8 cellular contexts compared by ENCODE assay signal in genomic region chr2:98478861-98479770, GRCh38. TPM values are rescaled to one million over a fixed set of nuclear protein-coding genes. Genes with fewer than 3 reads are reported as not detected.
A peak's percentile ranks its signal among the peaks of the same experiment; 100 is the strongest.
DNase-seq lines count a peak whose midpoint lies in the region; ATAC-seq, FAIRE-seq and TF ChIP-seq lines count a peak whose summit lies in the region.
"Had no signal": no experiment of that assay in that cellular context is flagged by ENCODE, and none has a peak within 500 bp of the region (broad histone marks: within the 10 kb centered on the region; RNA-seq: fewer than 3 reads in every experiment).

No MANE protein-coding gene starts in this region.

- intact Hi-C loops in Caco-2 (cut with micrococcal nuclease; ENCODE audit: unreplicated experiment), result no loop called here

- H3K4me3 Mint-ChIP-seq in activated naive CD8-positive, alpha-beta T cell treated with anti-CD3 and anti-CD28 coated beads, Interleukin-2, amount 10 ng/mL, durations not matched to agents 7 days and 5 days, result peak overlapping the region; percentile 74
- peak overlapping the region; percentile 56 for H3K4me3 Mint-ChIP-seq in natural killer cell treated with Interleukin-12 subunit alpha and Interleukin-12 subunit beta and Interleukin-15 and Interleukin-18, amount 100 ng/mL, for 72 hours
- H3K4me3 Mint-ChIP-seq in Caco-2 (ENCODE audit: unreplicated experiment), result no peak overlapping the region
- no peak overlapping the region for H3K4me3 Mint-ChIP-seq in WTC11

- no peaks in the 10 kb centered on the region for H3K27me3 ChIP-seq in Caco-2 (replicated peaks; ENCODE audit: control insufficient read depth, insufficient read depth, low read length)

- H3K9me3 Mint-ChIP-seq in activated naive CD8-positive, alpha-beta T cell treated with anti-CD3 and anti-CD28 coated beads, Interleukin-2, amount 10 ng/mL, durations not matched to agents 7 days and 5 days, result no peaks in the 10 kb centered on the region
- H3K9me3 Mint-ChIP-seq in natural killer cell treated with Interleukin-12 subunit alpha and Interleukin-12 subunit beta and Interleukin-15 and Interleukin-18, amount 100 ng/mL, for 72 hours, result no peaks in the 10 kb centered on the region
- H3K9me3 Mint-ChIP-seq in Caco-2 (ENCODE audit: unreplicated experiment) (peaks cover 5% of the 10 kb centered on the region), WTC11 (no peaks in the 10 kb centered on the region)

- no peaks in the 10 kb centered on the region for H3K36me3 ChIP-seq in Caco-2 (ENCODE audit: control insufficient read depth, insufficient read depth, low read length)

- TF ChIP-seq POLR2A in GM12892 (IDR thresholded peaks at IDR 0.05; ENCODE audit: low read depth, low read length), result no peak; the same call in 1 of the 2 replicates

- H3K27me3 Mint-ChIP-seq in activated naive CD8-positive, alpha-beta T cell treated with anti-CD3 and anti-CD28 coated beads, Interleukin-2, amount 10 ng/mL, durations not matched to agents 7 days and 5 days, result no peaks in the 10 kb centered on the region
- H3K27me3 Mint-ChIP-seq in natural killer cell treated with Interleukin-12 subunit alpha and Interleukin-12 subunit beta and Interleukin-15 and Interleukin-18, amount 100 ng/mL, for 72 hours, result no peaks in the 10 kb centered on the region
- H3K27me3 Mint-ChIP-seq in Caco-2 (ENCODE audit: insufficient read depth, unreplicated experiment), result no peaks in the 10 kb centered on the region
- no peaks in the 10 kb centered on the region for H3K27me3 Mint-ChIP-seq in WTC11 (ENCODE audit: low read depth)

- H3K27ac Mint-ChIP-seq in activated naive CD8-positive, alpha-beta T cell treated with anti-CD3 and anti-CD28 coated beads, Interleukin-2, amount 10 ng/mL, durations not matched to agents 7 days and 5 days, result peak overlapping the region; percentile 95
- H3K27ac Mint-ChIP-seq in natural killer cell treated with Interleukin-12 subunit alpha and Interleukin-12 subunit beta and Interleukin-15 and Interleukin-18, amount 100 ng/mL, for 72 hours, result peak overlapping the region; percentile 94 to 95
- H3K27ac Mint-ChIP-seq in Caco-2 (ENCODE audit: unreplicated experiment), result no peak overlapping the region
- no peak overlapping the region for H3K27ac Mint-ChIP-seq in WTC11

- no peaks in the 10 kb centered on the region for H3K9me3 ChIP-seq in Caco-2

- peaks cover 15% of the 10 kb centered on the region for H3K36me3 Mint-ChIP-seq in activated naive CD8-positive, alpha-beta T cell treated with anti-CD3 and anti-CD28 coated beads, Interleukin-2, amount 10 ng/mL, durations not matched to agents 7 days and 5 days
- no peaks in the 10 kb centered on the region for H3K36me3 Mint-ChIP-seq in natural killer cell treated with Interleukin-12 subunit alpha and Interleukin-12 subunit beta and Interleukin-15 and Interleukin-18, amount 100 ng/mL, for 72 hours
- H3K36me3 Mint-ChIP-seq in Caco-2 (ENCODE audit: insufficient read depth, unreplicated experiment), result peaks cover 5% of the 10 kb centered on the region
- H3K36me3 Mint-ChIP-seq in WTC11, result no peaks in the 10 kb centered on the region

- DNase-seq in GM12892 (ENCODE audit: insufficient read length) (no peak), NOMO-1 treated with DMSO at 0.1 percent for 48 hours (lab: John Stamatoyannopoulos, UW; ENCODE audit: unreplicated experiment) (peak; percentile 20), Caco-2 (no peak), NCI-H2196 (lab: John Stamatoyannopoulos, UW; ENCODE audit: unreplicated experiment) (no peak), WTC11 (ENCODE audit: low spot score) (no peak)
- DNase-seq in activated naive CD8-positive, alpha-beta T cell treated with anti-CD3 and anti-CD28 coated beads, Interleukin-2, amount 10 ng/mL, durations not matched to agents 7 days and 5 days, result peak; percentile 31
- no peak for DNase-seq in natural killer cell treated with Interleukin-12 subunit alpha and Interleukin-12 subunit beta and Interleukin-15 and Interleukin-18, amount 100 ng/mL, for 72 hours (ENCODE audit: low spot score)
- DNase-seq: OCI-M1 had no signal

- ATAC-seq in activated naive CD8-positive, alpha-beta T cell treated with anti-CD3 and anti-CD28 coated beads, Interleukin-2, amount 10 ng/mL, durations not matched to agents 7 days and 5 days (ENCODE audit: low read depth), result peak; percentile 7
- peak in 1 of 2 donors; percentile 41 for ATAC-seq in natural killer cell treated with Interleukin-12 subunit alpha and Interleukin-12 subunit beta and Interleukin-15 and Interleukin-18, amount 100 ng/mL, for 72 hours
- ATAC-seq in WTC11, result no peak

- H3K4me1 ChIP-seq in Caco-2, result peaks cover 13% of the 10 kb centered on the region

- FAIRE-seq in GM12892 (lab: Jason Lieb, UNC), result peak; percentile 82

- BruUV-seq in Caco-2 (replicated peaks; lab: Mats Ljungman, UMichigan), result no TSS peak

- peaks cover 86% of the 10 kb centered on the region for H3K4me1 Mint-ChIP-seq in activated naive CD8-positive, alpha-beta T cell treated with anti-CD3 and anti-CD28 coated beads, Interleukin-2, amount 10 ng/mL, durations not matched to agents 7 days and 5 days
- H3K4me1 Mint-ChIP-seq in natural killer cell treated with Interleukin-12 subunit alpha and Interleukin-12 subunit beta and Interleukin-15 and Interleukin-18, amount 100 ng/mL, for 72 hours (ENCODE audit: low read depth in 2 of 2), result peaks cover 83 to 95% of the 10 kb centered on the region in 2 donors
- H3K4me1 Mint-ChIP-seq in Caco-2 (ENCODE audit: low read depth, unreplicated experiment) (peaks cover 11% of the 10 kb centered on the region), WTC11 (peaks cover 71% of the 10 kb centered on the region)

- no peak overlapping the region for H3K4me3 ChIP-seq in Caco-2 (ENCODE audit: low read depth, low read length)

- CTCF ChIA-PET in Caco-2 (lab: Charles Lee), result no interaction called here
- CTCF ChIA-PET in WTC11 (lab: Charles Lee), result interaction anchor here (1.2 to 1.5 kb wide), 3 partner anchors 9 kb away, joined by 7 to 12 read pairs (median 9); no protein-coding TSS in a partner anchor

- POLR2A ChIA-PET in activated naive CD8-positive, alpha-beta T cell treated with anti-CD3 and anti-CD28 coated beads, Interleukin-2, amount 10 ng/mL, durations not matched to agents 7 days and 5 days (lab: Charles Lee), result interaction anchor here (0.7 to 13.6 kb wide), 9 partner anchors 9 to 35 kb away, joined by 3 to 171 read pairs (median 4); no protein-coding TSS in a partner anchor
- POLR2A ChIA-PET in Caco-2 (lab: Charles Lee) (no interaction called here), WTC11 (lab: Charles Lee) (no interaction called here)

- TF ChIP-seq CTCF in Caco-2 (IDR thresholded peaks at IDR 0.05; ENCODE audit: insufficient read depth in 1 of 2, low read depth in 1 of 2, low read length in 1 of 2, severe bottlenecking in 1 of 2, unreplicated experiment in 1 of 2) (no peak), WTC11 (IDR thresholded peaks at IDR 0.05) (no peak)

TF ChIP-seq in WTC11, 78 proteins besides CTCF, POLR2A, EP300 and RAD21 (continues in another document):
- TF ChIP-seq ZMAT4 (CRISPR knock-in tag; IDR thresholded peaks at IDR 0.05), result no peak
- no peak for TF ChIP-seq ZSCAN18 (CRISPR knock-in tag; IDR thresholded peaks at IDR 0.05)
- no peak for TF ChIP-seq ZNF317 (CRISPR knock-in tag; IDR thresholded peaks at IDR 0.05; ENCODE audit: borderline replicate concordance, low read depth)
- no peak for TF ChIP-seq KAT7 (CRISPR knock-in tag; IDR thresholded peaks at IDR 0.05; ENCODE audit: borderline replicate concordance)
- no peak for TF ChIP-seq ESRRA (CRISPR knock-in tag; IDR thresholded peaks at IDR 0.05; ENCODE audit: borderline replicate concordance)
- no peak for TF ChIP-seq NR1H2 (CRISPR knock-in tag; IDR thresholded peaks at IDR 0.05)
- TF ChIP-seq MLX (CRISPR knock-in tag; IDR thresholded peaks at IDR 0.05), result no peak
- TF ChIP-seq ZBTB43 (CRISPR knock-in tag; IDR thresholded peaks at IDR 0.05), result no peak

RNA-seq across cellular contexts. Expression of gene INPP4A, which starts 34.5 kb away (rescaled TPM):
- polyA plus RNA-seq in GM12892 (2012; ENCODE audit: missing spikeins), result 22.2 TPM
- total RNA-seq in activated naive CD8-positive, alpha-beta T cell treated with anti-CD3 and anti-CD28 coated beads, Interleukin-2, amount 10 ng/mL, durations not matched to agents 7 days and 5 days, result 100 to 1,000 TPM; 147 to 159 TPM
- total RNA-seq in natural killer cell treated with Interleukin-12 subunit alpha and Interleukin-12 subunit beta and Interleukin-15 and Interleukin-18, amount 100 ng/mL, for 72 hours, result 100 to 1,000 TPM in 1 of 2 donors, 10 to 100 TPM in 1; 65.0 to 150 TPM
- total RNA-seq in Caco-2 (2022), result 24.9 and 26.3 TPM in 2 replicates
- total RNA-seq in WTC11 (2021), result 31.7 to 38.3 TPM (median 33.4 TPM) in 3 replicates

Comparison
In these comparisons a context has a peak if more than half of its experiments do, and no peak if none do; other contexts are left out.
1. DNase-seq: peak in NOMO-1 treated with DMSO at 0.1 percent for 48 hours (single experiment) and activated naive CD8-positive, alpha-beta T cell treated with anti-CD3 and anti-CD28 coated beads, Interleukin-2, amount 10 ng/mL, durations not matched to agents 7 days and 5 days (single experiment); none in GM12892 (single experiment), natural killer cell treated with Interleukin-12 subunit alpha and Interleukin-12 subunit beta and Interleukin-15 and Interleukin-18, amount 100 ng/mL, for 72 hours (single experiment), Caco-2 (0 of 2), NCI-H2196 (single experiment) and WTC11 (single experiment).
2. H3K27ac Mint-ChIP-seq: peak in activated naive CD8-positive, alpha-beta T cell treated with anti-CD3 and anti-CD28 coated beads, Interleukin-2, amount 10 ng/mL, durations not matched to agents 7 days and 5 days (single experiment) and natural killer cell treated with Interleukin-12 subunit alpha and Interleukin-12 subunit beta and Interleukin-15 and Interleukin-18, amount 100 ng/mL, for 72 hours (2 of 2); none in Caco-2 (single experiment) and WTC11 (single experiment).
3. H3K4me3 Mint-ChIP-seq: peak in activated naive CD8-positive, alpha-beta T cell treated with anti-CD3 and anti-CD28 coated beads, Interleukin-2, amount 10 ng/mL, durations not matched to agents 7 days and 5 days (single experiment) and natural killer cell treated with Interleukin-12 subunit alpha and Interleukin-12 subunit beta and Interleukin-15 and Interleukin-18, amount 100 ng/mL, for 72 hours (single experiment); none in Caco-2 (single experiment) and WTC11 (single experiment).